Comparison of ENCODE assay signal across 8 cellular contexts in genomic region chr14:64387738-64388532, GRCh38. TPM values are rescaled to one million over a fixed set of nuclear protein-coding genes. Genes with fewer than 3 reads are reported as not detected.
A peak's percentile ranks its signal among the peaks of the same experiment; 100 is the strongest.
DNase-seq lines count a peak whose midpoint lies in the region; ATAC-seq and TF ChIP-seq lines count a peak whose summit lies in the region.

MTHFD1 (plus strand) TSS chr14:64388353; CDS start chr14:64388428, 75 bp downstream.

- H4K20me1 ChIP-seq in OCI-LY3 (ENCODE audit: insufficient read depth, low read length) = peaks cover 7% of the 10 kb centered on the region; the same call in 1 of the 2 replicates

- H3K36me3 ChIP-seq in OCI-LY3 (replicated peaks; ENCODE audit: low read depth, low read length) = peaks cover 19% of the 10 kb centered on the region

- peak within 1 kb of the TSS; percentile 97 for H3K4me3 Mint-ChIP-seq in endothelial cell (ENCODE audit: unreplicated experiment)
- peak within 1 kb of the TSS; percentile 79 for H3K4me3 Mint-ChIP-seq in mesothelial cell of epicardium

- DNase-seq in D341Med (ENCODE audit: low spot score) (peak; percentile 98), HuH-7 (ENCODE audit: low spot score) (peak; percentile 91), endothelial cell (ENCODE audit: low spot score) (peak; percentile 97), mesothelial cell of epicardium (ENCODE audit: low spot score in 2 of 2, unreplicated experiment in 2 of 2) (peak; percentile 98)
- DNase-seq in activated CD8-positive, alpha-beta memory T cell treated with anti-CD3 and anti-CD28 coated beads, Interleukin-2, amount 50 U/mL, for 48 hours = peak; percentile 99
- DNase-seq in stimulated activated CD8-positive, alpha-beta memory T cell treated with anti-CD3 and anti-CD28 coated beads, Interleukin-15, amount 100 ng/mL, for 48 hours (ENCODE audit: low read depth in 2 of 2) = peak; percentile 95 to 97

- H3K27ac Mint-ChIP-seq in endothelial cell (ENCODE audit: unreplicated experiment) (peak within 1 kb of the TSS; percentile 65), mesothelial cell of epicardium (peak within 1 kb of the TSS; percentile 89)

- H3K4me1 Mint-ChIP-seq in endothelial cell (ENCODE audit: unreplicated experiment) (peaks cover 8% of the 10 kb centered on the region), mesothelial cell of epicardium (peaks cover 20% of the 10 kb centered on the region)

- H3K9me3 ChIP-seq in OCI-LY3 (ENCODE audit: insufficient read depth, low read length) = no peaks in the 10 kb centered on the region

- peak; percentile 81 for ATAC-seq in GM21515 (IDR thresholded peaks at IDR 0.05; ENCODE audit: unreplicated experiment)

- peaks cover 9% of the 10 kb centered on the region for H3K4me1 ChIP-seq in OCI-LY3 (ENCODE audit: low read length)

- H3K9ac ChIP-seq in OCI-LY3 (ENCODE audit: low read length) = peak within 1 kb of the TSS; percentile 93

- H3K9me3 Mint-ChIP-seq in endothelial cell (ENCODE audit: unreplicated experiment) (no peaks in the 10 kb centered on the region), mesothelial cell of epicardium (no peaks in the 10 kb centered on the region)

- H3K27me3 Mint-ChIP-seq in endothelial cell (ENCODE audit: unreplicated experiment) (peaks cover 4% of the 10 kb centered on the region), mesothelial cell of epicardium (ENCODE audit: low read depth) (no peaks in the 10 kb centered on the region)

- H3K4me3 ChIP-seq in OCI-LY3 (ENCODE audit: low read length) = peak within 1 kb of the TSS; percentile 87

- H3K79me2 ChIP-seq in OCI-LY3 (ENCODE audit: low read length) = peaks cover 61% of the 10 kb centered on the region

- peak within 1 kb of the TSS; percentile 84 for H3K4me2 ChIP-seq in OCI-LY3 (ENCODE audit: low read length)

- peak within 1 kb of the TSS; percentile 72 for H3K27ac ChIP-seq in OCI-LY3 (ENCODE audit: low read length)

- H2AFZ ChIP-seq in OCI-LY3 (ENCODE audit: low read depth, low read length) = peak within 1 kb of the TSS; percentile 84

- no peak for TF ChIP-seq CTCF in OCI-LY3 (IDR thresholded peaks at IDR 0.05; ENCODE audit: low read depth, low read length)
- TF ChIP-seq CTCF in endothelial cell (IDR thresholded peaks at IDR 0.05; ENCODE audit: unreplicated experiment) = no peak
- TF ChIP-seq CTCF in mesothelial cell of epicardium (IDR thresholded peaks at IDR 0.05; ENCODE audit: unreplicated experiment) = no peak

- H3K27me3 ChIP-seq in OCI-LY3 (ENCODE audit: low read depth, low read length) = no peaks in the 10 kb centered on the region

- H3K36me3 Mint-ChIP-seq in endothelial cell (ENCODE audit: low read depth, unreplicated experiment) (peaks cover 3% of the 10 kb centered on the region), mesothelial cell of epicardium (peaks cover 7% of the 10 kb centered on the region)

RNA-seq across cellular contexts. Expression of gene MTHFD1, which starts in this region (rescaled TPM):
- total RNA-seq in endothelial cell (ENCODE audit: unreplicated experiment) = 43.7 TPM
- 43.3 to 48.6 TPM (median 46.6 TPM) in 3 replicates for total RNA-seq in mesothelial cell of epicardium

Comparison
In these comparisons a context has a peak if more than half of its experiments do, and no peak if none do; other contexts are left out.
1. Peak in every context shown above with its lines: DNase-seq, ATAC-seq, H3K4me3 ChIP-seq and H3K27ac ChIP-seq.